Comparison of ENCODE assay signal across 8 cellular contexts in genomic region chr15:65304393-65305143, GRCh38. TPM values are rescaled to one million over a fixed set of nuclear protein-coding genes. Genes with fewer than 3 reads are reported as not detected.
DNase-seq lines count a peak whose midpoint lies in the region; ATAC-seq and TF ChIP-seq lines count a peak whose summit lies in the region.

TSS of gene RNU5B-1 (plus strand) at chr15:65304677.

- H3K4me3 ChIP-seq in CD4-positive, CD25-positive, alpha-beta regulatory T cell (ENCODE audit: low read depth, low read length), result peak within 1 kb of the TSS; percentile 93
- H3K4me3 ChIP-seq in ectodermal cell (ENCODE audit: insufficient read depth, low read depth, low read length) (peak within 1 kb of the TSS; percentile 28), lower lobe of right lung (peak within 1 kb of the TSS; percentile 63)

- H3K36me3 ChIP-seq in CD4-positive, CD25-positive, alpha-beta regulatory T cell (ENCODE audit: control insufficient read depth, insufficient read depth, low read length), result no peaks in the 10 kb centered on the region
- H3K36me3 ChIP-seq in ectodermal cell (ENCODE audit: control insufficient read depth, insufficient read depth, low read length) (no peaks in the 10 kb centered on the region), lower lobe of right lung (no peaks in the 10 kb centered on the region)

- no peaks in the 10 kb centered on the region for H3K9me3 ChIP-seq in CD4-positive, CD25-positive, alpha-beta regulatory T cell (ENCODE audit: control insufficient read depth in 2 of 2, low read length in 2 of 2)
- no peaks in the 10 kb centered on the region for H3K9me3 ChIP-seq in ectodermal cell (ENCODE audit: control insufficient read depth, low read length)
- no peaks in the 10 kb centered on the region for H3K9me3 ChIP-seq in lower lobe of right lung

- peaks cover 0 to 2% (median 0%) of the 10 kb centered on the region in 7 donors for H3K9me3 Mint-ChIP-seq in CD4-positive, CD25-positive, alpha-beta regulatory T cell

- H3K27me3 Mint-ChIP-seq in CD4-positive, CD25-positive, alpha-beta regulatory T cell, result peaks cover 12% of the 10 kb centered on the region

- H3K27ac Mint-ChIP-seq in CD4-positive, CD25-positive, alpha-beta regulatory T cell, result peak within 1 kb of the TSS; percentile 98 to 99 (median 98)

- WGBS in ectodermal cell, 2 experiments, result 2 to 3% methylated on average over 23 of the region's 23 CpGs

- no peaks in the 10 kb centered on the region for H3K36me3 Mint-ChIP-seq in CD4-positive, CD25-positive, alpha-beta regulatory T cell

- intact Hi-C loops in lower lobe of right lung (cut with DNase I), result no loop called here

- H3K27me3 ChIP-seq in CD4-positive, CD25-positive, alpha-beta regulatory T cell (ENCODE audit: control insufficient read depth, insufficient read depth, low read length), result no peaks in the 10 kb centered on the region
- H3K27me3 ChIP-seq in ectodermal cell (ENCODE audit: control insufficient read depth, insufficient read depth, low read length, poor library complexity, severe bottlenecking) (no peaks in the 10 kb centered on the region), lower lobe of right lung (ENCODE audit: low read depth) (no peaks in the 10 kb centered on the region)

- ATAC-seq in CD4-positive, CD25-positive, alpha-beta regulatory T cell (ENCODE audit: low read depth in 2 of 2), result peak; percentile 78 to 82
- ATAC-seq in GM19324 (IDR thresholded peaks at IDR 0.05; ENCODE audit: low FRiP score, unreplicated experiment) (peak; percentile 63), HG03460 (IDR thresholded peaks at IDR 0.05; ENCODE audit: unreplicated experiment) (peak; percentile 52), lower lobe of right lung (peak; percentile 96)

- DNase-seq in CD4-positive, CD25-positive, alpha-beta regulatory T cell, result peak; percentile 70 to 92 (median 92)
- peak; percentile 95 for DNase-seq in NCI-H69 (lab: John Stamatoyannopoulos, UW)
- peak; percentile 61 to 63 for DNase-seq in activated CD4-positive, alpha-beta T cell treated with anti-CD3 and anti-CD28 coated beads, Interleukin-2, amount 50 U/mL, for 4 hours
- DNase-seq in lower lobe of right lung, result peak; percentile 69
- DNase-seq in stimulated activated CD4-positive, alpha-beta T cell treated with anti-CD3 and anti-CD28 coated beads, TNF-alpha, amount 100 ng/mL, for 1 hour (ENCODE audit: low read depth in 3 of 3, low spot score in 1 of 3), result peak; percentile 50 to 63 (median 52)

- peaks cover 6 to 31% (median 24%) of the 10 kb centered on the region in 4 donors for H3K4me1 Mint-ChIP-seq in CD4-positive, CD25-positive, alpha-beta regulatory T cell

- peaks cover 8% of the 10 kb centered on the region for H3K4me1 ChIP-seq in CD4-positive, CD25-positive, alpha-beta regulatory T cell (ENCODE audit: control insufficient read depth, insufficient read depth, low read length, poor library complexity, severe bottlenecking)
- H3K4me1 ChIP-seq in ectodermal cell (ENCODE audit: control insufficient read depth, insufficient read depth, low read length) (peaks cover 2% of the 10 kb centered on the region), lower lobe of right lung (peaks cover 14% of the 10 kb centered on the region)

- H3K4me3 Mint-ChIP-seq in CD4-positive, CD25-positive, alpha-beta regulatory T cell, result peak within 1 kb of the TSS; percentile 93 to 100 (median 97)

- peak within 1 kb of the TSS; percentile 92 for H3K27ac ChIP-seq in CD4-positive, CD25-positive, alpha-beta regulatory T cell (ENCODE audit: insufficient read depth, low read length, poor library complexity, severe bottlenecking)
- H3K27ac ChIP-seq in ectodermal cell (ENCODE audit: insufficient read depth, low read depth, low read length, poor library complexity, severe bottlenecking), result peak within 1 kb of the TSS; percentile 100
- peak within 1 kb of the TSS; percentile 97 for H3K27ac ChIP-seq in lower lobe of right lung

- peak; percentile 86 for TF ChIP-seq CTCF in lower lobe of right lung (IDR thresholded peaks at IDR 0.05)

RNA-seq across cellular contexts. Expression of gene RNU5B-1, which starts in this region (rescaled TPM):
- total RNA-seq in CD4-positive, CD25-positive, alpha-beta regulatory T cell, result not detected
- not detected for polyA plus RNA-seq in CD4-positive, CD25-positive, alpha-beta regulatory T cell
- 3,351 TPM for polyA plus RNA-seq in ectodermal cell (2013, experiment 1 of 4)
- 2,924 TPM for polyA plus RNA-seq in ectodermal cell (2013, experiment 2 of 4)
- 25,369 TPM for polyA plus RNA-seq in ectodermal cell (2013, experiment 3 of 4)
- polyA plus RNA-seq in ectodermal cell (2013, experiment 4 of 4), result 11,389 TPM
- 47.6 TPM for total RNA-seq in lower lobe of right lung

Comparison
In these comparisons a context has a peak if more than half of its experiments do, and no peak if none do; other contexts are left out.
1. Peak in every context shown above with its lines: DNase-seq, ATAC-seq, H3K4me3 ChIP-seq and H3K27ac ChIP-seq.
2. Peak in DNase-seq, ATAC-seq, H3K4me3 ChIP-seq and H3K27ac ChIP-seq in CD4-positive, CD25-positive, alpha-beta regulatory T cell; RNA of the gene not detected or under 1 TPM.
3. H3K4me3 ChIP-seq: peak in every context shown above with its lines; median percentile 93 in CD4-positive, CD25-positive, alpha-beta regulatory T cell; 63 in lower lobe of right lung; 28 in ectodermal cell.